In the genomic region with DNA sequence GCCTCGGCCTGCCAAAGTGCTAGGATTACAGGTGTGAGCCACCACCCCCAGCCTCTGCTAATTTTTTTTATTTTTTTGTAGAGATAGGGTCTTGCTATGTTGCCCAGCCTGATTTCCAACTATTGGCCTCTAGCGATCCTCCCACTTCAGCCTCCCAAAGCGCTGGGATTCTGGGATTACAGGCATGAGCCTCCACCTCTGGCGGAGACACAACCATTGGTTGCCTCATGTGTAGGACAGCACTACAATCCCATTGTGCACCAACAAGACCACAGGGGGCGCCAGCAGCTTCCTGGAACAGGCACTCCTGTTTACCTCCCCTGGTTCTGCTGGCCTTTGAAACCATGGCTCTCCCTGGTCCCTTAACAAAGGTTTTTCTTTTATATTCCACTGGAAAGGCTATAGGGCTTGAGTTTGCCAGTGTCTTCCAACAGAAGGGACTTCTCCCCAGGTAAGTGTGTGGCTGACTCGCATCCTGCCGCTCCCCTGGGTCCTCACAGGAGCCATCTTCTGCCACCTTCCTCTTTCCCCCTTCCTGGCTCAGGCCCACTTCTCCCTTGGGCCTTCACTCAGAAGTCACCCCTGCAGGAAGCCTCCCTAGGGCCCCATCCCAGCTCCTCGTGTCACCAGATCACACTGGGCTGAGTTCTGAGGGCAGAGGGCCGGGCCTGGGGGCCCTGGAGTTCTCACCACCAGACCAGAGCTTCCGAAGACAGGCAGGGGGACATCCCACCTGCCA, we compare ENCODE assay signal across 7 cellular contexts. TPM values are rescaled to one million over a fixed set of nuclear protein-coding genes. Genes with fewer than 3 reads are reported as not detected.
DNase-seq lines count a peak whose midpoint lies in the region; ATAC-seq and TF ChIP-seq lines count a peak whose summit lies in the region.

No MANE protein-coding gene starts in this region.

- H3K27ac ChIP-seq in caudate nucleus (ENCODE audit: low read depth, low read length) (peak overlapping the region; percentile 96), right lobe of liver (no peak overlapping the region), suprapubic skin (peak overlapping the region; percentile 2)

- intact Hi-C loops in right lobe of liver (cut with DNase I): no loop called here

- 85% methylated on average over 4 of the region's 10 CpGs for WGBS in right lobe of liver (ENCODE audit: insufficient coverage, low coverage, low lambda C conversion rate, missing lambda C conversion rate)
- WGBS in suprapubic skin: 86% methylated on average over 10 of the region's 10 CpGs

- peak overlapping the region; percentile 30 for H3K4me3 ChIP-seq in GM12864 (ENCODE audit: low read depth, low read length)
- no peak overlapping the region for H3K4me3 ChIP-seq in right lobe of liver
- no peak overlapping the region for H3K4me3 ChIP-seq in suprapubic skin

- H3K9me3 ChIP-seq in right lobe of liver: no peaks in the 10 kb centered on the region
- no peaks in the 10 kb centered on the region for H3K9me3 ChIP-seq in suprapubic skin

- no peak for TF ChIP-seq EP300 in suprapubic skin (IDR thresholded peaks at IDR 0.05)

- peaks cover 0 to 2% (median 0%) of the 10 kb centered on the region in 4 donors for H3K4me1 ChIP-seq in right lobe of liver
- peaks cover 47% of the 10 kb centered on the region for H3K4me1 ChIP-seq in suprapubic skin

- peak; percentile 89 for TF ChIP-seq CTCF in GM12864 (IDR thresholded peaks at IDR 0.05; ENCODE audit: low read depth, low read length, missing control alignments)
- TF ChIP-seq CTCF in LNCAP (IDR thresholded peaks at IDR 0.05): peak; percentile 24; the same call in 1 of the 2 replicates
- peak in 3 of 4 donors; percentile 14 to 37 (median 24) for TF ChIP-seq CTCF in right lobe of liver (IDR thresholded peaks at IDR 0.05)
- peak in 1 of 2 donors; percentile 22 for TF ChIP-seq CTCF in suprapubic skin (IDR thresholded peaks at IDR 0.05)

- H3K27me3 ChIP-seq in right lobe of liver (no peaks in the 10 kb centered on the region), suprapubic skin (no peaks in the 10 kb centered on the region)

- DNase-seq in GM12864 (ENCODE audit: low read depth): no peak
- peak; percentile 76 for DNase-seq in SKM-1 (lab: John Stamatoyannopoulos, UW; ENCODE audit: unreplicated experiment)
- peak in 22 of 61 donors; percentile 14 to 78 (median 34) for DNase-seq in caudate nucleus (lab: John Stamatoyannopoulos, UW)
- DNase-seq in right lobe of liver: peak in 2 of 3 donors; percentile 64 to 67
- DNase-seq in suprapubic skin (ENCODE audit: low spot score in 2 of 2): no peak

- ATAC-seq in right lobe of liver: peak in 2 of 4 donors; percentile 24 to 27
- no peak for ATAC-seq in GM19023 (IDR thresholded peaks at IDR 0.05; ENCODE audit: unreplicated experiment)

- no peaks in the 10 kb centered on the region for H3K36me3 ChIP-seq in right lobe of liver
- H3K36me3 ChIP-seq in suprapubic skin: peaks cover 10% of the 10 kb centered on the region

- TF ChIP-seq POLR2A in right lobe of liver (IDR thresholded peaks at IDR 0.05) (no peak), suprapubic skin (IDR thresholded peaks at IDR 0.05) (no peak)

RNA-seq across cellular contexts. Expression of a gene that starts 39.2 kb away (rescaled TPM):
- total RNA-seq in right lobe of liver: under 1 TPM in 1 of 6 experiments, not detected in 5; 0.43 TPM
- total RNA-seq in suprapubic skin: not detected

Comparison
In these comparisons a context has a peak if more than half of its experiments do, and no peak if none do; other contexts are left out.
1. DNase-seq: peak in SKM-1 (single experiment) and right lobe of liver (2 of 3); none in GM12864 (single experiment) and suprapubic skin (0 of 2).
2. H3K27ac ChIP-seq: peak in caudate nucleus (single experiment) and suprapubic skin (single experiment); none in right lobe of liver (0 of 3).